In the genomic region with DNA sequence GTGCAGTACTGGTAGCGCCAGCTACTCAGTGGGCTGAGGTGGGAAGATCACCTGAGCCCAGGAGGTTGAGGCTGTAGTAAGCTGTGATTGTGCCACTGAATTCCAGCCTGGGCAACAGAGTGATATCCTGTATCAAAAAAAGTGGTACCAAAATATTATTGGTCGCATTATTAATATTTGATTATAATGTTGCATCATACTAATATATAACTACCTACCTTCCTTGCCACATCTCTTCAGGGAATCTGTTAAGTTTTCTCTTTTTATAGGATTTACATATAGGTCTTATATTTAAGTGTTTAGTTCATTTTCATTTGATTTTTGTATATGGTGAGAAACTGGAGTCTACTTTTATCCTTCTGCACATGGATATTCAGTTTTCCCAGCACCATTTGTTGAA, we compare ENCODE assay signal across 33 cellular contexts.
DNase-seq lines count a peak whose midpoint lies in the region; ATAC-seq, FAIRE-seq and TF ChIP-seq lines count a peak whose summit lies in the region.
"Had no signal": no experiment of that assay in that cellular context is flagged by ENCODE, and none has a peak within 500 bp of the region (broad histone marks: within the 10 kb centered on the region; RNA-seq: fewer than 3 reads in every experiment).

No MANE protein-coding gene starts in this region.

- H2AFZ ChIP-seq in HepG2 (ENCODE audit: low read length) = no peak overlapping the region

- H3K79me2 ChIP-seq in HepG2 (ENCODE audit: insufficient read depth, low read length) = no peaks in the 10 kb centered on the region

- in situ Hi-C loops in HepG2 (cut with HindIII; ENCODE audit: extremely low pct_ligation_motif_present, low pct_unique_long_range_greater_than_20kb) = no loop called here

- BruUV-seq in HepG2 (replicated peaks; lab: Mats Ljungman, UMichigan) = no TSS peak

- no peaks in the 10 kb centered on the region for H3K9me3 Mint-ChIP-seq in activated CD4-positive, alpha-beta T cell treated with anti-CD3 and anti-CD28 coated beads, Interleukin-2, amount 10 ng/mL, durations not matched to agents 24 days and 14 days

- no peak overlapping the region for H3K4me2 ChIP-seq in HepG2 (ENCODE audit: low read depth, low read length)
- H3K4me2 ChIP-seq: A549; BLaER1; BLaER1 treated with 17β-estradiol and CSF1 and Interleukin-3, amounts not matched to agents 10 nM and 100 nM had no signal

- H3K4me1 ChIP-seq in HepG2 (ENCODE audit: insufficient read depth, low read length) (no peaks in the 10 kb centered on the region), right lobe of liver (no peaks in the 10 kb centered on the region)
- H3K4me1 ChIP-seq: A549; BE2C; BLaER1; BLaER1 treated with 17β-estradiol and CSF1 and Interleukin-3, amounts not matched to agents 10 nM and 100 nM; Caco-2 had no signal

- H3K4me1 Mint-ChIP-seq in activated CD4-positive, alpha-beta T cell treated with anti-CD3 and anti-CD28 coated beads, Interleukin-2, amount 10 ng/mL, durations not matched to agents 24 days and 14 days = no peaks in the 10 kb centered on the region
- H3K4me1 Mint-ChIP-seq: B cell; CD14-positive monocyte; CD4-positive, alpha-beta memory T cell; CD4-positive, CD25-positive, alpha-beta regulatory T cell; CD8-positive, alpha-beta memory T cell had no signal

- no peaks in the 10 kb centered on the region for H3K36me3 ChIP-seq in HepG2 (replicated peaks in 1 of 2; ENCODE audit: control insufficient read depth in 1 of 2, insufficient read depth in 2 of 2, low read length in 2 of 2)
- no peaks in the 10 kb centered on the region for H3K36me3 ChIP-seq in right lobe of liver
- H3K36me3 ChIP-seq: BE2C; BLaER1; BLaER1 treated with 17β-estradiol and CSF1 and Interleukin-3, amounts not matched to agents 10 nM and 100 nM had no signal

- peaks cover 15% of the 10 kb centered on the region for H3K27me3 Mint-ChIP-seq in activated CD4-positive, alpha-beta T cell treated with anti-CD3 and anti-CD28 coated beads, Interleukin-2, amount 10 ng/mL, durations not matched to agents 24 days and 14 days

- DNase-seq in activated CD4-positive, alpha-beta T cell treated with anti-CD3 and anti-CD28 coated beads, Interleukin-2, amount 10 ng/mL, durations not matched to agents 24 days and 14 days = peak; percentile 13
- no peak for DNase-seq in activated CD4-positive, alpha-beta T cell treated with anti-CD3 and anti-CD28 coated beads for 4 hours
- DNase-seq in HepG2 (ENCODE audit: low spot score) (no peak), right lobe of liver (no peak)
- DNase-seq: 8988T; ACHN; AML-193; BE2C; C1 segment of cervical spinal cord; Caco-2; Calu3; CD4-positive, alpha-beta memory T cell; CD4-positive, alpha-beta T cell; CD4-positive, CD25-positive, alpha-beta regulatory T cell; CD8-positive, alpha-beta memory T cell; CD8-positive, alpha-beta T cell; COR-L47; DMS 273 treated with DMSO at 0.1 percent for 48 hours; DMS153; DMS53; DMS79; DMS79 treated with DMSO at 0.1 percent for 48 hours; DND-41; EL had no signal

- TF ChIP-seq CTCF in HepG2 (CRISPR knock-in tag; IDR thresholded peaks at IDR 0.05) (no peak), right lobe of liver (IDR thresholded peaks at IDR 0.05) (no peak)

- no peak for TF ChIP-seq RAD21 in HepG2 (CRISPR knock-in tag; IDR thresholded peaks at IDR 0.05)

- no peak overlapping the region for H3K4me3 Mint-ChIP-seq in activated CD4-positive, alpha-beta T cell treated with anti-CD3 and anti-CD28 coated beads, Interleukin-2, amount 10 ng/mL, durations not matched to agents 24 days and 14 days
- H3K4me3 Mint-ChIP-seq: B cell; CD14-positive monocyte; CD4-positive, alpha-beta memory T cell; CD4-positive, alpha-beta T cell; CD4-positive, CD25-positive, alpha-beta regulatory T cell; CD8-positive, alpha-beta memory T cell; CD8-positive, alpha-beta T cell had no signal

- H3K27ac ChIP-seq in HepG2 (ENCODE audit: extremely low read length, insufficient read depth, low read length) = no peak overlapping the region
- no peak overlapping the region for H3K27ac ChIP-seq in right lobe of liver
- H3K27ac ChIP-seq: 22Rv1; A549; BLaER1; BLaER1 treated with 17β-estradiol and CSF1 and Interleukin-3, amounts not matched to agents 10 nM and 100 nM; C4-2B had no signal

- no peak for TF ChIP-seq POLR2A in HepG2 (IDR thresholded peaks at IDR 0.05; ENCODE audit: insufficient read depth in 1 of 2, low read depth in 2 of 2, low read length in 2 of 2)
- TF ChIP-seq POLR2A in right lobe of liver (IDR thresholded peaks at IDR 0.05) = no peak

- TF ChIP-seq EP300 in HepG2 (IDR thresholded peaks at IDR 0.05; ENCODE audit: low read depth in 2 of 2, low read length in 2 of 2) (no peak), HepG2 (CRISPR knock-in tag; IDR thresholded peaks at IDR 0.05; ENCODE audit: borderline replicate concordance) (no peak)

- H4K20me1 ChIP-seq in HepG2 (ENCODE audit: insufficient read depth, low read length) = no peaks in the 10 kb centered on the region
- H4K20me1 ChIP-seq: BLaER1; BLaER1 treated with 17β-estradiol and CSF1 and Interleukin-3, amounts not matched to agents 10 nM and 100 nM had no signal

- no peak overlapping the region for H3K27ac Mint-ChIP-seq in activated CD4-positive, alpha-beta T cell treated with anti-CD3 and anti-CD28 coated beads, Interleukin-2, amount 10 ng/mL, durations not matched to agents 24 days and 14 days
- H3K27ac Mint-ChIP-seq: B cell; CD4-positive, alpha-beta memory T cell; CD4-positive, alpha-beta T cell; CD4-positive, CD25-positive, alpha-beta regulatory T cell; CD8-positive, alpha-beta memory T cell; CD8-positive, alpha-beta T cell had no signal

- H3K9me3 ChIP-seq in HepG2 (ENCODE audit: low read length) (no peaks in the 10 kb centered on the region), right lobe of liver (no peaks in the 10 kb centered on the region)
- H3K9me3 ChIP-seq: A549, BE2C had no signal

- H3K27me3 ChIP-seq in HepG2 (ENCODE audit: control insufficient read depth in 1 of 2, insufficient read depth in 2 of 2, low read length in 2 of 2) = no peaks in the 10 kb centered on the region
- H3K27me3 ChIP-seq in right lobe of liver = no peaks in the 10 kb centered on the region
- H3K27me3 ChIP-seq: BE2C; BLaER1; BLaER1 treated with 17β-estradiol and CSF1 and Interleukin-3, amounts not matched to agents 10 nM and 100 nM had no signal

- FAIRE-seq in HepG2 (lab: Jason Lieb, UNC) = no peak
- FAIRE-seq: A204.1, A549, D721Med had no signal

- CTCF ChIA-PET in HepG2 (lab: Yijun Ruan, JAX; ENCODE audit: low intra/inter-chr PET ratio, low total read pairs) = no interaction called here

- no peaks in the 10 kb centered on the region for H3K36me3 Mint-ChIP-seq in activated CD4-positive, alpha-beta T cell treated with anti-CD3 and anti-CD28 coated beads, Interleukin-2, amount 10 ng/mL, durations not matched to agents 24 days and 14 days (ENCODE audit: low read depth)
- H3K36me3 Mint-ChIP-seq: CD14-positive monocyte; CD4-positive, alpha-beta memory T cell; CD4-positive, CD25-positive, alpha-beta regulatory T cell; CD8-positive, alpha-beta memory T cell had no signal

- no peak overlapping the region for H3K4me3 ChIP-seq in HepG2 (replicated peaks in 1 of 3; ENCODE audit: insufficient read depth in 1 of 3, low read depth in 2 of 3, low read length in 3 of 3)
- no peak overlapping the region for H3K4me3 ChIP-seq in right lobe of liver
- H3K4me3 ChIP-seq: A549; BLaER1; BLaER1 treated with 17β-estradiol and CSF1 and Interleukin-3, amounts not matched to agents 10 nM and 100 nM had no signal

- no peak overlapping the region for H3K9ac ChIP-seq in HepG2 (ENCODE audit: insufficient read depth, low read depth, low read length)
- H3K9ac ChIP-seq: BLaER1; BLaER1 treated with 17β-estradiol and CSF1 and Interleukin-3, amounts not matched to agents 10 nM and 100 nM had no signal

- POLR2A ChIA-PET in HepG2 (lab: Yijun Ruan, JAX) = no interaction called here

- WGBS in HepG2 (ENCODE audit: low lambda C conversion rate) = 9% methylated on average over 2 of the region's 2 CpGs
- WGBS in right lobe of liver (ENCODE audit: insufficient coverage, low coverage, low lambda C conversion rate, missing lambda C conversion rate) = 81% methylated on average over 2 of the region's 2 CpGs

- intact Hi-C loops in activated CD4-positive, alpha-beta T cell treated with anti-CD3 and anti-CD28 coated beads, Interleukin-2, amount 10 ng/mL, durations not matched to agents 24 days and 14 days (cut with micrococcal nuclease) = no loop called here
- intact Hi-C loops in HepG2 (cut with micrococcal nuclease; ENCODE audit: unreplicated experiment) (no loop called here), right lobe of liver (cut with DNase I) (no loop called here)

- ATAC-seq in HepG2 = no peak
- no peak for ATAC-seq in right lobe of liver
- ATAC-seq: A549; CD8-positive, alpha-beta T cell had no signal

TF ChIP-seq in HepG2, 621 proteins besides CTCF, POLR2A, EP300 and RAD21:
- TF ChIP-seq ZNF431 (CRISPR knock-in tag; IDR thresholded peaks at IDR 0.05; ENCODE audit: borderline replicate concordance, low read depth) (no peak), CEBPB (IDR thresholded peaks at IDR 0.05; ENCODE audit: borderline replicate concordance, low read depth, low read length) (peak; percentile 58; the same call in 1 of the 2 replicates)
